In genomic region chr12:107912421-107913004, GRCh38 we compare ENCODE assay signal across 8 cellular contexts.
DNase-seq lines count a peak whose midpoint lies in the region; ATAC-seq and TF ChIP-seq lines count a peak whose summit lies in the region.

No MANE protein-coding gene starts in this region.

- DNase-seq in C1 segment of cervical spinal cord (lab: John Stamatoyannopoulos, UW) (peak in 12 of 14 donors; percentile 7 to 83 (median 63)), dorsolateral prefrontal cortex (peak in 8 of 10 donors; percentile 4 to 52 (median 37)), SW 1271 (lab: John Stamatoyannopoulos, UW) (no peak)
- peak; percentile 67 for DNase-seq in activated CD4-positive, alpha-beta T cell treated with anti-CD3 and anti-CD28 coated beads, Interleukin-2, amount 10 ng/mL, durations not matched to agents 7 days and 5 days
- peak; percentile 26 for DNase-seq in stimulated activated naive CD4-positive, alpha-beta T cell treated with Interleukin-2 at 50 U/mL for 16 hours (lab: John Stamatoyannopoulos, UW)

- H3K9me3 Mint-ChIP-seq in activated CD4-positive, alpha-beta T cell treated with anti-CD3 and anti-CD28 coated beads, Interleukin-2, amount 10 ng/mL, durations not matched to agents 7 days and 5 days = no peaks in the 10 kb centered on the region

- H3K4me1 Mint-ChIP-seq in activated CD4-positive, alpha-beta T cell treated with anti-CD3 and anti-CD28 coated beads, Interleukin-2, amount 10 ng/mL, durations not matched to agents 7 days and 5 days = peaks cover 7% of the 10 kb centered on the region

- H3K4me3 ChIP-seq in dorsolateral prefrontal cortex (peak overlapping the region in 14 of 59 donors; percentile 4 to 42 (median 18)), mesodermal cell (ENCODE audit: extremely low read depth, insufficient read depth, low read length, poor library complexity, severe bottlenecking) (peak overlapping the region; percentile 20)

- H3K27me3 ChIP-seq in dorsolateral prefrontal cortex = peaks cover 0 to 65% (median 30%) of the 10 kb centered on the region in 45 donors

- WGBS in mesodermal cell (ENCODE audit: insufficient coverage in 2 of 2), 2 experiments = 5 to 6% methylated on average over 13 to 19 of the region's 22 CpGs

- H3K27ac Mint-ChIP-seq in activated CD4-positive, alpha-beta T cell treated with anti-CD3 and anti-CD28 coated beads, Interleukin-2, amount 10 ng/mL, durations not matched to agents 7 days and 5 days = no peak overlapping the region

- H3K36me3 ChIP-seq in mesodermal cell (ENCODE audit: control insufficient read depth, insufficient read depth, low read length) = no peaks in the 10 kb centered on the region

- peaks cover 31% of the 10 kb centered on the region for H3K27me3 Mint-ChIP-seq in activated CD4-positive, alpha-beta T cell treated with anti-CD3 and anti-CD28 coated beads, Interleukin-2, amount 10 ng/mL, durations not matched to agents 7 days and 5 days

- POLR2A ChIA-PET in activated CD4-positive, alpha-beta T cell treated with anti-CD3 and anti-CD28 coated beads, Interleukin-2, amount 10 ng/mL, durations not matched to agents 7 days and 5 days (lab: Charles Lee) = no interaction called here

- ATAC-seq in GM19397 (IDR thresholded peaks at IDR 0.05; ENCODE audit: unreplicated experiment) = peak; percentile 69

- no peak overlapping the region for H3K27ac ChIP-seq in dorsolateral prefrontal cortex
- H3K27ac ChIP-seq in mesodermal cell (ENCODE audit: low read depth, low read length, severe bottlenecking) = no peak overlapping the region

- intact Hi-C loops in dorsolateral prefrontal cortex (cut with DNase I) = loop anchor here (10.0 kb wide), 2 partner anchors 602 to 702 kb away; partner anchors contain the start of gene FICD (in 1 of the 2)

- no peaks in the 10 kb centered on the region for H3K36me3 Mint-ChIP-seq in activated CD4-positive, alpha-beta T cell treated with anti-CD3 and anti-CD28 coated beads, Interleukin-2, amount 10 ng/mL, durations not matched to agents 7 days and 5 days (ENCODE audit: low read depth)

- no peaks in the 10 kb centered on the region for H3K9me3 ChIP-seq in mesodermal cell (ENCODE audit: control insufficient read depth, low read length)

- peak overlapping the region; percentile 65 for H3K4me3 Mint-ChIP-seq in activated CD4-positive, alpha-beta T cell treated with anti-CD3 and anti-CD28 coated beads, Interleukin-2, amount 10 ng/mL, durations not matched to agents 7 days and 5 days

- TF ChIP-seq CTCF in LNCAP (IDR thresholded peaks at IDR 0.05) (peak; percentile 98), dorsolateral prefrontal cortex (IDR thresholded peaks at IDR 0.05 in 54 of 56, conservative IDR thresholded peaks at IDR 0.05 in 2 of 56; ENCODE audit: low read depth in 1 of 56, partially characterized antibody in 56 of 56) (peak in 52 of 56 donors; percentile 25 to 66 (median 48))

- CTCF ChIA-PET in activated CD4-positive, alpha-beta T cell treated with anti-CD3 and anti-CD28 coated beads, Interleukin-2, amount 10 ng/mL, durations not matched to agents 7 days and 5 days (lab: Charles Lee) = interaction anchor here (0.5 to 1.7 kb wide), 9 partner anchors 11 to 222 kb away, joined by 3 to 7 read pairs (median 4); no protein-coding TSS in a partner anchor

- no peaks in the 10 kb centered on the region for H3K4me1 ChIP-seq in mesodermal cell (ENCODE audit: control insufficient read depth, insufficient read depth, low read length, poor library complexity, severe bottlenecking)

Comparison
In these comparisons a context has a peak if more than half of its experiments do, and no peak if none do; other contexts are left out.
1. DNase-seq: peak in C1 segment of cervical spinal cord (12 of 14), activated CD4-positive, alpha-beta T cell treated with anti-CD3 and anti-CD28 coated beads, Interleukin-2, amount 10 ng/mL, durations not matched to agents 7 days and 5 days (single experiment), dorsolateral prefrontal cortex (8 of 10) and stimulated activated naive CD4-positive, alpha-beta T cell treated with Interleukin-2 at 50 U/mL for 16 hours (single experiment); none in SW 1271 (0 of 2).